31 cellular contexts compared by ENCODE assay signal in genomic region chr10:93431361-93431760, GRCh38. TPM values are rescaled to one million over a fixed set of nuclear protein-coding genes. Genes with fewer than 3 reads are reported as not detected.
A peak's percentile ranks its signal among the peaks of the same experiment; 100 is the strongest.
DNase-seq lines count a peak whose midpoint lies in the region; ATAC-seq and TF ChIP-seq lines count a peak whose summit lies in the region.
"Had no signal": no experiment of that assay in that cellular context is flagged by ENCODE, and none has a peak within 500 bp of the region (broad histone marks: within the 10 kb centered on the region; RNA-seq: fewer than 3 reads in every experiment).

No MANE protein-coding gene starts in this region.

- H3K4me3 Mint-ChIP-seq in HFFc6 = peak overlapping the region; percentile 44; the same call in 1 of the 2 replicates
- peak overlapping the region; percentile 8 for H3K4me3 Mint-ChIP-seq in glutamatergic neuron (ENCODE audit: unreplicated experiment)
- H3K4me3 Mint-ChIP-seq: activated T-helper 17 cell treated with anti-CD3 and anti-CD28 coated beads, Interleukin-2, amount 50 U/mL, for 72 hours; CD4-positive, alpha-beta memory T cell; central memory CD8-positive, alpha-beta T cell; immature natural killer cell; neural crest cell; T-helper 2 cell treated with Interferon-gamma antibody and Interleukin-4, amounts not matched to agents 5 μg/mL and 100 μg/mL, for 36 hours; type B pancreatic cell had no signal

- intact Hi-C loops in gastrocnemius medialis (cut with DNase I; ENCODE audit: low total_unique reads) = no loop called here

- H3K4me1 Mint-ChIP-seq in HFFc6 (ENCODE audit: low read depth) = peaks cover 79% of the 10 kb centered on the region
- peaks cover 4% of the 10 kb centered on the region for H3K4me1 Mint-ChIP-seq in glutamatergic neuron (ENCODE audit: low read depth, unreplicated experiment)
- H3K4me1 Mint-ChIP-seq: central memory CD8-positive, alpha-beta T cell; immature natural killer cell had no signal

- no peaks in the 10 kb centered on the region for H3K9me3 ChIP-seq in gastrocnemius medialis
- H3K9me3 ChIP-seq: prostate gland, stomach had no signal

- no peaks in the 10 kb centered on the region for H3K36me3 ChIP-seq in gastrocnemius medialis
- H3K36me3 ChIP-seq: prostate gland had no signal

- TF ChIP-seq CTCF in HFFc6 (IDR thresholded peaks at IDR 0.05) (no peak), glutamatergic neuron (IDR thresholded peaks at IDR 0.05; ENCODE audit: partially characterized antibody, unreplicated experiment) (no peak), gastrocnemius medialis (IDR thresholded peaks at IDR 0.05 in 4 of 5, conservative IDR thresholded peaks at IDR 0.05 in 1 of 5) (no peak), GM20000 (IDR thresholded peaks at IDR 0.05; ENCODE audit: extremely low read depth, missing control alignments) (no peak)

- no peaks in the 10 kb centered on the region for H3K9me3 Mint-ChIP-seq in HFFc6
- H3K9me3 Mint-ChIP-seq in glutamatergic neuron (ENCODE audit: unreplicated experiment) = no peaks in the 10 kb centered on the region
- H3K9me3 Mint-ChIP-seq: activated T-helper 17 cell treated with anti-CD3 and anti-CD28 coated beads, Interleukin-2, amount 50 U/mL, for 72 hours; immature natural killer cell; neural crest cell; type B pancreatic cell had no signal

- in situ Hi-C loops in gastrocnemius medialis (cut with MboI; ENCODE audit: low sequenced_read_pairs in 4 of 4) = no loop called here

- H3K27ac ChIP-seq in gastrocnemius medialis = peak overlapping the region in 3 of 4 donors; percentile 11 to 91 (median 51)
- H3K27ac ChIP-seq: foreskin keratinocyte, hepatocyte, prostate gland, VCaP had no signal

- no peak for DNase-seq in HFFc6
- DNase-seq in amniotic epithelial cell (ENCODE audit: low read depth) = peak; percentile 18
- DNase-seq in glutamatergic neuron = no peak
- no peak for DNase-seq in gastrocnemius medialis
- no peak for DNase-seq in GM20000 (ENCODE audit: low spot score)
- no peak for DNase-seq in NCI-H524 treated with DMSO at 0.1 percent for 48 hours (lab: John Stamatoyannopoulos, UW)
- DNase-seq: activated CD4-positive, alpha-beta T cell treated with anti-CD3 and anti-CD28 coated beads, Interleukin-2, amount 50 U/mL, for 4 hours; activated CD8-positive, alpha-beta memory T cell treated with anti-CD3 and anti-CD28 coated beads, Interleukin-2, amount 50 U/mL, for 48 hours; aorta; CD4-positive, alpha-beta memory T cell; effector CD4-positive, alpha-beta T cell; erythroblast; foreskin keratinocyte; immature natural killer cell; NCI-H1105 treated with DMSO at 0.1 percent for 48 hours; NCI-H2081; NCI-H345; NCI-H774; stomach had no signal

- ATAC-seq in gastrocnemius medialis (no peak), GM21723 (IDR thresholded peaks at IDR 0.05; ENCODE audit: unreplicated experiment) (no peak)
- ATAC-seq in activated CD4-positive, CD25-positive, alpha-beta regulatory T cell treated with anti-CD3 and anti-CD28 coated beads, Interleukin-2, amount 50 U/mL, for 24 hours = no peak
- ATAC-seq: activated naive CD4-positive, alpha-beta T cell treated with anti-CD3 and anti-CD28 coated beads, Interleukin-2, amount 50 U/mL, for 72 hours; activated T-helper 17 cell treated with anti-CD3 and anti-CD28 coated beads, Interleukin-2, amount 50 U/mL, for 72 hours; foreskin keratinocyte; left lobe of liver had no signal

- H3K27me3 Mint-ChIP-seq in HFFc6 (ENCODE audit: insufficient read depth) (peaks cover 10% of the 10 kb centered on the region), glutamatergic neuron (ENCODE audit: unreplicated experiment) (peaks cover 1% of the 10 kb centered on the region)
- H3K27me3 Mint-ChIP-seq: activated T-helper 17 cell treated with anti-CD3 and anti-CD28 coated beads, Interleukin-2, amount 50 U/mL, for 72 hours; type B pancreatic cell had no signal

- no peak for TF ChIP-seq POLR2A in gastrocnemius medialis (IDR thresholded peaks at IDR 0.05)

- H3K4me3 ChIP-seq in gastrocnemius medialis = no peak overlapping the region
- H3K4me3 ChIP-seq: hepatocyte, prostate gland, stomach had no signal

- peak overlapping the region; percentile 75 for H3K27ac Mint-ChIP-seq in HFFc6
- no peak overlapping the region for H3K27ac Mint-ChIP-seq in glutamatergic neuron (ENCODE audit: unreplicated experiment)
- H3K27ac Mint-ChIP-seq: activated naive CD4-positive, alpha-beta T cell treated with anti-CD3 and anti-CD28 coated beads, Interleukin-2, amount 50 U/mL, for 72 hours; activated T-helper 17 cell treated with anti-CD3 and anti-CD28 coated beads, Interleukin-2, amount 50 U/mL, for 72 hours; CD4-positive, alpha-beta memory T cell; immature natural killer cell; T-helper 2 cell treated with Interferon-gamma antibody and Interleukin-4, amounts not matched to agents 5 μg/mL and 100 μg/mL, for 36 hours; type B pancreatic cell had no signal

- H3K36me3 Mint-ChIP-seq in HFFc6 (ENCODE audit: low read depth) (peaks cover 53% of the 10 kb centered on the region), glutamatergic neuron (ENCODE audit: unreplicated experiment) (no peaks in the 10 kb centered on the region)
- H3K36me3 Mint-ChIP-seq: CD4-positive, alpha-beta memory T cell; immature natural killer cell had no signal

- H3K4me1 ChIP-seq in gastrocnemius medialis = peaks cover 8 to 15% of the 10 kb centered on the region in 2 donors
- H3K4me1 ChIP-seq: prostate gland had no signal

- H3K27me3 ChIP-seq in gastrocnemius medialis = no peaks in the 10 kb centered on the region
- H3K27me3 ChIP-seq: foreskin keratinocyte, hepatocyte, stomach had no signal

RNA-seq across cellular contexts. Expression of gene MYOF, which starts 50.8 kb away (rescaled TPM):
- total RNA-seq in HFFc6 (2021; fragmentation: NEBNext Ultra II Directional; extraction: Animal tissue kit (Norgen Biotek cat#: 25700)) = 100 to 1,000 TPM; 401 to 553 (median 530) TPM
- total RNA-seq in glutamatergic neuron (ENCODE audit: unreplicated experiment) = 0.42 TPM
- total RNA-seq in gastrocnemius medialis = 10 to 100 TPM in 1 of 4 donors, 1 to 10 TPM in 3; 4.1 to 10.3 (median 6.3) TPM

Comparison
In these comparisons a context has a peak if more than half of its experiments do, and no peak if none do; other contexts are left out.
1. RNA of gene MYOF, which starts 50.8 kb away (total RNA-seq): 401 to 553 TPM in HFFc6; 4.1 to 10.3 TPM in gastrocnemius medialis and 0.42 TPM in glutamatergic neuron (single experiment); every median in the first group is over 10 times any median in the second.